ENCODE assay signal across 8 cellular contexts in the genomic region with DNA sequence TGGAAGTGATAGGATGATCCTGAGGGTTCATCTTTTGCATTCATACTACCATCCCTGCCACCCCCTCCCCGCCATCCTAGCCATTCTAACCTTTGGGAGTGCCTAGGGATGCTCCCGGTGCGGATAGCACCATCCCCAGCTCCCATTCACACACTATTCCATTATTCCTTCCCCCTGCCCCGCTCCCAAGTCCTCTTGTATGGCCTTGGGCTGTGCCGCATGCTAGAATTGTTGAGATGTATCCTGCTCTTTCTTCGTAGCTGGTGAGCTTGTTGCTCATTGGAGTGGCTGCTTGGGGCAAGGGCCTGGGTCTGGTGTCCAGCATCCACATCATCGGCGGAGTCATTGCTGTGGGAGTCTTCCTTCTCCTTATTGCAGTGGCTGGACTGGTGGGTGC. TPM values are rescaled to one million over a fixed set of nuclear protein-coding genes. Genes with fewer than 3 reads are reported as not detected.
A peak's percentile ranks its signal among the peaks of the same experiment; 100 is the strongest.
DNase-seq lines count a peak whose midpoint lies in the region; ATAC-seq, FAIRE-seq and TF ChIP-seq lines count a peak whose summit lies in the region.

No MANE protein-coding gene starts in this region.

- H4K5ac ChIP-seq in H1 (ENCODE audit: insufficient read length, low read depth, low read length), result peak overlapping the region; percentile 47

- peaks cover 0 to 47% (median 10%) of the 10 kb centered on the region in 3 donors for H3K36me3 Mint-ChIP-seq in CD8-positive, alpha-beta memory T cell
- peaks cover 17% of the 10 kb centered on the region for H3K36me3 Mint-ChIP-seq in neural crest cell (ENCODE audit: low read depth)

- POLR2A ChIA-PET in CD8-positive, alpha-beta memory T cell (lab: Charles Lee), result interaction anchor here (1.0 to 1.5 kb wide), 4 partner anchors 11 to 27 kb away, joined by 3 to 7 read pairs (median 4); a partner anchor contains a TSS
- POLR2A ChIA-PET in PC-3 (lab: Charles Lee; ENCODE audit: unreplicated experiment), result no interaction called here
- POLR2A ChIA-PET in H1 (lab: Charles Lee; ENCODE audit: partially characterized antibody), result interaction anchor here (0.7 to 4.4 kb wide), 26 partner anchors 9 to 198 kb away, joined by 3 to 35 read pairs (median 4); a partner anchor contains a TSS

- H3K9me2 ChIP-seq in PC-3 (replicated peaks; ENCODE audit: low read length), result no peaks in the 10 kb centered on the region

- TF ChIP-seq CTCF in PC-3 (conservative IDR thresholded peaks at IDR 0.05; ENCODE audit: low read depth, low read length) (no peak), H1 (IDR thresholded peaks at IDR 0.05; ENCODE audit: control extremely low read depth in 1 of 3, insufficient read depth in 1 of 3, low read depth in 1 of 3, low read length in 3 of 3) (no peak), neural crest cell (conservative IDR thresholded peaks at IDR 0.05) (no peak)

- TSS peak; percentile 46 for BruUV-seq in PC-3 (replicated peaks; lab: Mats Ljungman, UMichigan)

- no peak for TF ChIP-seq RAD21 in H1 (IDR thresholded peaks at IDR 0.05 in 1 of 2, conservative IDR thresholded peaks at IDR 0.05 in 1 of 2; ENCODE audit: low read depth in 2 of 2, low read length in 2 of 2)

- peak overlapping the region; percentile 89 for H3K27ac ChIP-seq in CD8-positive, alpha-beta memory T cell (ENCODE audit: low read depth, low read length)
- H3K27ac ChIP-seq in PC-3 (ENCODE audit: low read length) (no peak overlapping the region), H1 (ENCODE audit: low read depth, low read length) (peak overlapping the region; percentile 41; the same call in 1 of the 2 replicates)

- peak overlapping the region; percentile 76; the same call in 1 of the 2 replicates for H2AFZ ChIP-seq in PC-3 (ENCODE audit: low read length)
- no peak overlapping the region for H2AFZ ChIP-seq in H1 (ENCODE audit: low read length)

- peak overlapping the region; percentile 84 to 99 (median 97) for H3K27ac Mint-ChIP-seq in CD8-positive, alpha-beta memory T cell
- peak overlapping the region; percentile 93 for H3K27ac Mint-ChIP-seq in neural crest cell (ENCODE audit: unreplicated experiment)

- H3K9me3 Mint-ChIP-seq in CD8-positive, alpha-beta memory T cell, result no peaks in the 10 kb centered on the region
- no peaks in the 10 kb centered on the region for H3K9me3 Mint-ChIP-seq in neural crest cell

- no peak overlapping the region for H2BK20ac ChIP-seq in H1 (ENCODE audit: low read length)

- ATAC-seq in PC-3 (peak; percentile 19), GM19463 (IDR thresholded peaks at IDR 0.05; ENCODE audit: unreplicated experiment) (no peak)

- peaks cover 45 to 59% (median 50%) of the 10 kb centered on the region in 3 donors for H3K4me1 Mint-ChIP-seq in CD8-positive, alpha-beta memory T cell
- H3K4me1 Mint-ChIP-seq in neural crest cell, result peaks cover 27% of the 10 kb centered on the region

- H3K36me3 ChIP-seq in CD8-positive, alpha-beta memory T cell (ENCODE audit: insufficient read depth, low read length), result peaks cover 19% of the 10 kb centered on the region
- peaks cover 26% of the 10 kb centered on the region for H3K36me3 ChIP-seq in PC-3 (ENCODE audit: low read depth, low read length)
- peaks cover 19 to 43% (median 32%) of the 10 kb centered on the region in 4 experiments for H3K36me3 ChIP-seq in H1 (ENCODE audit: control insufficient read depth in 2 of 4, insufficient read depth in 4 of 4, low read length in 3 of 4)

- H4K91ac ChIP-seq in H1 (replicated peaks; ENCODE audit: insufficient read length, low read length), result peak overlapping the region; percentile 56

- DNase-seq in CD8-positive, alpha-beta memory T cell, result peak in 1 of 5 donors; percentile 45
- DNase-seq in PC-3 (no peak), H1 (ENCODE audit: low read depth in 1 of 2, low spot score in 2 of 2) (no peak), neural crest cell (ENCODE audit: low read depth, low spot score) (no peak), superior temporal gyrus (ENCODE audit: extremely low spot score) (no peak), kidney glomerular epithelial cell (lab: John Stamatoyannopoulos, UW) (no peak)
- DNase-seq in NK-92 treated with Interleukin-12 subunit alpha and Interleukin-12 subunit beta, amount 100 ng/mL, for 24 hours (lab: John Stamatoyannopoulos, UW), result no peak

- H3K27me3 Mint-ChIP-seq in CD8-positive, alpha-beta memory T cell, result peaks cover 0 to 5% of the 10 kb centered on the region in 2 donors
- peaks cover 46% of the 10 kb centered on the region for H3K27me3 Mint-ChIP-seq in neural crest cell (ENCODE audit: low read depth)

- peaks cover 4% of the 10 kb centered on the region for H3F3A ChIP-seq in PC-3 (ENCODE audit: low read length, unreplicated experiment)

- H4K8ac ChIP-seq in H1 (ENCODE audit: extremely low read depth, insufficient read depth, low read length), result no peak overlapping the region

- H3K27me3 ChIP-seq in CD8-positive, alpha-beta memory T cell (ENCODE audit: insufficient read depth, low read length, poor library complexity, severe bottlenecking), result no peaks in the 10 kb centered on the region
- H3K27me3 ChIP-seq in PC-3 (ENCODE audit: low read length) (no peaks in the 10 kb centered on the region), H1 (replicated peaks in 1 of 4; ENCODE audit: control insufficient read depth in 3 of 4, extremely low read depth in 1 of 4, insufficient read depth in 3 of 4, low read length in 3 of 4) (peaks cover 3 to 15% (median 12%) of the 10 kb centered on the region in 4 experiments)

- peaks cover 13% of the 10 kb centered on the region for H3K79me2 ChIP-seq in PC-3 (ENCODE audit: low read length)
- peaks cover under 1 to 4% of the 10 kb centered on the region in 2 experiments; a peak in 3 of 4 replicates for H3K79me2 ChIP-seq in H1 (ENCODE audit: control insufficient read depth in 1 of 2, insufficient read depth in 2 of 2, low read length in 2 of 2)

- 0 out of 2 replicates have a peak overlapping the region, but pooled peaks have one; percentile 27 for H2AK5ac ChIP-seq in H1 (ENCODE audit: low read depth, low read length)

- H3K79me1 ChIP-seq in H1 (ENCODE audit: low read depth, low read length), result peaks cover 9% of the 10 kb centered on the region

- H3K14ac ChIP-seq in H1 (ENCODE audit: insufficient read length), result no peak overlapping the region

- H3K4me3 Mint-ChIP-seq in CD8-positive, alpha-beta memory T cell, result peak overlapping the region; percentile 85 to 96 (median 90)
- H3K4me3 Mint-ChIP-seq in neural crest cell, result peak overlapping the region; percentile 95

- peak overlapping the region; percentile 39 for H2BK120ac ChIP-seq in H1 (replicated peaks; ENCODE audit: low read depth, low read length)

- H3K56ac ChIP-seq in H1 (replicated peaks; ENCODE audit: insufficient read length, low read depth, low read length), result no peak overlapping the region

- H3K18ac ChIP-seq in H1 (ENCODE audit: extremely low read depth, low read length), result peak overlapping the region; percentile 83; the same call in 1 of the 2 replicates

- H2BK12ac ChIP-seq in H1 (ENCODE audit: low read depth, low read length), result peak overlapping the region; percentile 21; the same call in 1 of the 2 replicates

- peaks cover 4% of the 10 kb centered on the region for H3K23me2 ChIP-seq in H1 (ENCODE audit: low read depth, low read length)

- no peaks in the 10 kb centered on the region for H3K9me3 ChIP-seq in CD8-positive, alpha-beta memory T cell (ENCODE audit: low read length)
- H3K9me3 ChIP-seq in PC-3 (ENCODE audit: low read length), result no peaks in the 10 kb centered on the region
- no peaks in the 10 kb centered on the region for H3K9me3 ChIP-seq in H1 (ENCODE audit: insufficient read depth in 2 of 2, low read depth in 1 of 2, low read length in 1 of 2)

- FAIRE-seq in H1 (lab: Jason Lieb, UNC), result no peak

- H3K4me1 ChIP-seq in CD8-positive, alpha-beta memory T cell (ENCODE audit: insufficient read depth, low read length), result peaks cover 39% of the 10 kb centered on the region
- H3K4me1 ChIP-seq in PC-3 (ENCODE audit: insufficient read depth, low read length) (no peaks in the 10 kb centered on the region; the same call in 1 of the 2 replicates), H1 (replicated peaks in 1 of 4; ENCODE audit: control insufficient read depth in 3 of 4, insufficient read depth in 4 of 4, low read length in 3 of 4) (peaks cover 0 to 5% (median 4%) of the 10 kb centered on the region in 4 experiments; a peak in 4 of 7 replicates)

- no peak overlapping the region for H3K23ac ChIP-seq in H1 (ENCODE audit: insufficient read length)

- intact Hi-C loops in PC-3 (cut with micrococcal nuclease), result no loop called here

- peak overlapping the region; percentile 53; the same call in 1 of the 2 replicates for H2BK15ac ChIP-seq in H1 (ENCODE audit: low read length)

- CTCF ChIA-PET in CD8-positive, alpha-beta memory T cell (lab: Charles Lee), result interaction anchor here (0.7 to 2.2 kb wide), 5 partner anchors 11 to 265 kb away, joined by 3 to 8 read pairs (median 5); a partner anchor contains a TSS
- CTCF ChIA-PET in PC-3 (lab: Charles Lee), result interaction anchor here (1.2 kb wide), 1 partner anchor 19 kb away, joined by 3 read pairs; no protein-coding TSS in a partner anchor
- CTCF ChIA-PET in H1 (lab: Charles Lee; ENCODE audit: partially characterized antibody), result interaction anchor here (1.0 to 2.0 kb wide), 7 partner anchors 8 to 37 kb away, joined by 4 to 7 read pairs (median 5); a partner anchor contains a TSS

- peak overlapping the region; percentile 88 for H3K9ac ChIP-seq in PC-3 (ENCODE audit: low read length)
- H3K9ac ChIP-seq in H1 (replicated peaks in 1 of 4; ENCODE audit: extremely low read depth in 1 of 4, low read depth in 3 of 4, low read length in 3 of 4), result peak overlapping the region in 3 of 4 experiments; percentile 41 to 86 (median 83); a peak in 6 of 7 replicates

- WGBS in H1 (ENCODE audit: extremely low coverage in 1 of 2, insufficient coverage in 1 of 2, insufficient read length in 1 of 2, insufficient replicate concordance in 2 of 2, low coverage in 1 of 2, low lambda C conversion rate in 2 of 2, missing lambda C conversion rate in 1 of 2), 2 experiments, result 54% methylated on average over 8 of the region's 8 CpGs; no CpG with 5 or more reads in 1 of the 2 experiments

- H3K4me3 ChIP-seq in CD8-positive, alpha-beta memory T cell (ENCODE audit: low read length), result peak overlapping the region; percentile 74
- peak overlapping the region; percentile 86 for H3K4me3 ChIP-seq in PC-3 (ENCODE audit: low read length)
- peak overlapping the region; percentile 66 to 85 (median 74) for H3K4me3 ChIP-seq in H1 (ENCODE audit: extremely low read depth in 1 of 4, insufficient read depth in 2 of 4, low read depth in 3 of 4, low read length in 4 of 4)

- no peak for TF ChIP-seq EP300 in H1 (IDR thresholded peaks at IDR 0.05; ENCODE audit: borderline replicate concordance in 1 of 2, low read depth in 2 of 2, low read length in 2 of 2)

- no peaks in the 10 kb centered on the region for H4K20me1 ChIP-seq in PC-3 (ENCODE audit: low read length)
- peaks cover 0 to 2% of the 10 kb centered on the region in 2 experiments for H4K20me1 ChIP-seq in H1 (replicated peaks in 1 of 2; ENCODE audit: control insufficient read depth in 1 of 2, insufficient read depth in 2 of 2, low read length in 2 of 2)

- peak in 1 of 2 experiments; percentile 69; a peak in 1 of 3 replicates for TF ChIP-seq POLR2A in H1 (IDR thresholded peaks at IDR 0.05; ENCODE audit: control extremely low read depth in 1 of 2, low read depth in 2 of 2, low read length in 2 of 2)

- peak overlapping the region; percentile 97 for H3K4me2 ChIP-seq in PC-3 (ENCODE audit: low read length)
- peak overlapping the region; percentile 91 to 97 for H3K4me2 ChIP-seq in H1 (ENCODE audit: insufficient read depth in 1 of 2, low read depth in 2 of 2, low read length in 2 of 2)

- peak overlapping the region; percentile 57 for H3K4ac ChIP-seq in H1 (replicated peaks; ENCODE audit: insufficient read length, low read depth, low read length)

- peak overlapping the region; percentile 76; the same call in 1 of the 2 replicates for H2BK5ac ChIP-seq in H1 (ENCODE audit: low read depth, low read length)

RNA-seq across cellular contexts. Expression of a gene that starts 0.6 kb away (rescaled TPM):
- total RNA-seq in CD8-positive, alpha-beta memory T cell, result 10 to 100 TPM; 12.0 to 13.0 TPM
- polyA plus RNA-seq in CD8-positive, alpha-beta memory T cell, result 46.9 TPM
- total RNA-seq in PC-3 (2014; rRNA removed) (18.9 and 20.3 TPM in 2 replicates), neural crest cell (23.5 and 26.9 TPM in 2 replicates)
- 15.2 and 15.8 TPM in 2 replicates for total RNA-seq in H1 (2021; fragmentation: NEBNext Ultra II Directional; extraction: Animal tissue kit (Norgen Biotek cat#: 25700))
- 23.3 and 31.4 TPM in 2 replicates for polyA plus RNA-seq in H1 (2011; rRNA removed)
- 22.7 TPM for polyA plus RNA-seq in H1 (2011; cell fraction: cytosol; rRNA removed)
- polyA plus RNA-seq in H1 (2011; cell fraction: nucleus; rRNA removed), result 12.1 TPM
- polyA plus RNA-seq in H1 (2012, experiment 1 of 2), result 14.1 to 22.6 TPM (median 19.5 TPM) in 4 replicates
- polyA plus RNA-seq in H1 (2012, experiment 2 of 2), result 20.3 TPM
- 15.8 TPM for polyA plus RNA-seq in H1 (2013, experiment 1 of 2)
- 17.6 TPM for polyA plus RNA-seq in H1 (2013, experiment 2 of 2)
- 26.3 and 33.9 TPM in 2 replicates for polyA minus RNA-seq in H1 (2011; rRNA and poly(A)+ RNA removed)
- polyA minus RNA-seq in H1 (2011; cell fraction: cytosol; rRNA and poly(A)+ RNA removed), result 11.2 TPM
- 15.2 TPM for polyA minus RNA-seq in H1 (2011; cell fraction: nucleus; rRNA and poly(A)+ RNA removed)

RNA-seq across cellular contexts. Expression of a gene that starts 6.6 kb away (rescaled TPM):
- 100 to 1,000 TPM; 268 to 304 TPM for total RNA-seq in CD8-positive, alpha-beta memory T cell
- 76.0 TPM for polyA plus RNA-seq in CD8-positive, alpha-beta memory T cell
- total RNA-seq in PC-3 (2014; rRNA removed), result 212 and 229 TPM in 2 replicates
- total RNA-seq in H1 (2021; fragmentation: NEBNext Ultra II Directional; extraction: Animal tissue kit (Norgen Biotek cat#: 25700)), result 174 and 180 TPM in 2 replicates
- 311 and 368 TPM in 2 replicates for polyA plus RNA-seq in H1 (2011; rRNA removed)
- polyA plus RNA-seq in H1 (2011; cell fraction: cytosol; rRNA removed), result 368 TPM
- 288 TPM for polyA plus RNA-seq in H1 (2011; cell fraction: nucleus; rRNA removed)
- 210 to 260 TPM (median 226 TPM) in 4 replicates for polyA plus RNA-seq in H1 (2012, experiment 1 of 2)
- 272 TPM for polyA plus RNA-seq in H1 (2012, experiment 2 of 2)
- 111 TPM for polyA plus RNA-seq in H1 (2013, experiment 1 of 2)
- polyA plus RNA-seq in H1 (2013, experiment 2 of 2), result 105 TPM
- polyA minus RNA-seq in H1 (2011; rRNA and poly(A)+ RNA removed), result 218 and 329 TPM in 2 replicates
- polyA minus RNA-seq in H1 (2011; cell fraction: cytosol; rRNA and poly(A)+ RNA removed), result 110 TPM
- polyA minus RNA-seq in H1 (2011; cell fraction: nucleus; rRNA and poly(A)+ RNA removed), result 99.0 TPM
- 332 and 333 TPM in 2 replicates for total RNA-seq in neural crest cell

RNA-seq across cellular contexts. Expression of a gene that starts 6.9 kb away (rescaled TPM):
- total RNA-seq in CD8-positive, alpha-beta memory T cell, result 10 to 100 TPM; 29.9 to 31.7 TPM
- 6.4 TPM for polyA plus RNA-seq in CD8-positive, alpha-beta memory T cell
- total RNA-seq in PC-3 (2014; rRNA removed), result 0.23 and 0.40 TPM in 2 replicates
- total RNA-seq in H1 (2021; fragmentation: NEBNext Ultra II Directional; extraction: Animal tissue kit (Norgen Biotek cat#: 25700)), result 1.5 and 1.7 TPM in 2 replicates
- 1.5 and 1.8 TPM in 2 replicates for polyA plus RNA-seq in H1 (2011; rRNA removed)
- polyA plus RNA-seq in H1 (2011; cell fraction: cytosol; rRNA removed), result 1.4 TPM
- 6.8 TPM for polyA plus RNA-seq in H1 (2011; cell fraction: nucleus; rRNA removed)
- 1.7 to 2.6 TPM (median 2.1 TPM) in 4 replicates for polyA plus RNA-seq in H1 (2012, experiment 1 of 2)
- polyA plus RNA-seq in H1 (2012, experiment 2 of 2), result 0.91 TPM
- 1.0 TPM for polyA plus RNA-seq in H1 (2013, experiment 1 of 2)
- polyA plus RNA-seq in H1 (2013, experiment 2 of 2), result 1.3 TPM
- 0.63 and 0.98 TPM in 2 replicates for polyA minus RNA-seq in H1 (2011; rRNA and poly(A)+ RNA removed)
- polyA minus RNA-seq in H1 (2011; cell fraction: cytosol; rRNA and poly(A)+ RNA removed), result 2.1 TPM
- 2.8 TPM for polyA minus RNA-seq in H1 (2011; cell fraction: nucleus; rRNA and poly(A)+ RNA removed)
- total RNA-seq in neural crest cell, result 3.9 and 4.1 TPM in 2 replicates

RNA-seq across cellular contexts. Expression of a gene that starts 9.4 kb away (rescaled TPM):
- total RNA-seq in CD8-positive, alpha-beta memory T cell, result 10 to 100 TPM; 26.3 to 27.2 TPM
- 5.7 TPM for polyA plus RNA-seq in CD8-positive, alpha-beta memory T cell
- total RNA-seq in PC-3 (2014; rRNA removed) (9.3 and 13.4 TPM in 2 replicates), neural crest cell (16.7 and 18.8 TPM in 2 replicates)
- total RNA-seq in H1 (2021; fragmentation: NEBNext Ultra II Directional; extraction: Animal tissue kit (Norgen Biotek cat#: 25700)), result 6.1 and 6.4 TPM in 2 replicates
- polyA plus RNA-seq in H1 (2011; rRNA removed), result 6.6 and 7.8 TPM in 2 replicates
- polyA plus RNA-seq in H1 (2011; cell fraction: cytosol; rRNA removed), result 7.0 TPM
- 13.3 TPM for polyA plus RNA-seq in H1 (2011; cell fraction: nucleus; rRNA removed)
- polyA plus RNA-seq in H1 (2012, experiment 1 of 2), result 4.7 to 8.7 TPM (median 8.1 TPM) in 4 replicates
- polyA plus RNA-seq in H1 (2012, experiment 2 of 2), result 8.9 TPM
- polyA plus RNA-seq in H1 (2013, experiment 1 of 2), result 4.9 TPM
- polyA plus RNA-seq in H1 (2013, experiment 2 of 2), result 4.5 TPM
- polyA minus RNA-seq in H1 (2011; rRNA and poly(A)+ RNA removed), result 5.9 and 6.2 TPM in 2 replicates
- polyA minus RNA-seq in H1 (2011; cell fraction: cytosol; rRNA and poly(A)+ RNA removed), result 3.5 TPM
- 4.1 TPM for polyA minus RNA-seq in H1 (2011; cell fraction: nucleus; rRNA and poly(A)+ RNA removed)

RNA-seq across cellular contexts. Expression of a gene that starts 21.4 kb away (rescaled TPM):
- 1 to 10 TPM; 7.2 to 7.4 TPM for total RNA-seq in CD8-positive, alpha-beta memory T cell
- polyA plus RNA-seq in CD8-positive, alpha-beta memory T cell, result 0.52 TPM
- total RNA-seq in PC-3 (2014; rRNA removed), result 8.1 and 8.6 TPM in 2 replicates
- 2.3 and 3.3 TPM in 2 replicates for total RNA-seq in H1 (2021; fragmentation: NEBNext Ultra II Directional; extraction: Animal tissue kit (Norgen Biotek cat#: 25700))
- polyA plus RNA-seq in H1 (2011; rRNA removed), result 2.6 and 2.9 TPM in 2 replicates
- polyA plus RNA-seq in H1 (2011; cell fraction: cytosol; rRNA removed), result 2.5 TPM
- 6.3 TPM for polyA plus RNA-seq in H1 (2011; cell fraction: nucleus; rRNA removed)
- polyA plus RNA-seq in H1 (2012, experiment 1 of 2), result 1.9 to 2.5 TPM (median 2.3 TPM) in 4 replicates
- 1.9 TPM for polyA plus RNA-seq in H1 (2012, experiment 2 of 2)
- 1.4 TPM for polyA plus RNA-seq in H1 (2013, experiment 1 of 2)
- polyA plus RNA-seq in H1 (2013, experiment 2 of 2), result 1.2 TPM
- 2.0 and 2.1 TPM in 2 replicates for polyA minus RNA-seq in H1 (2011; rRNA and poly(A)+ RNA removed)
- 4.8 TPM for polyA minus RNA-seq in H1 (2011; cell fraction: cytosol; rRNA and poly(A)+ RNA removed)
- 4.4 TPM for polyA minus RNA-seq in H1 (2011; cell fraction: nucleus; rRNA and poly(A)+ RNA removed)
- total RNA-seq in neural crest cell, result 3.2 and 4.2 TPM in 2 replicates
